In the genomic region with DNA sequence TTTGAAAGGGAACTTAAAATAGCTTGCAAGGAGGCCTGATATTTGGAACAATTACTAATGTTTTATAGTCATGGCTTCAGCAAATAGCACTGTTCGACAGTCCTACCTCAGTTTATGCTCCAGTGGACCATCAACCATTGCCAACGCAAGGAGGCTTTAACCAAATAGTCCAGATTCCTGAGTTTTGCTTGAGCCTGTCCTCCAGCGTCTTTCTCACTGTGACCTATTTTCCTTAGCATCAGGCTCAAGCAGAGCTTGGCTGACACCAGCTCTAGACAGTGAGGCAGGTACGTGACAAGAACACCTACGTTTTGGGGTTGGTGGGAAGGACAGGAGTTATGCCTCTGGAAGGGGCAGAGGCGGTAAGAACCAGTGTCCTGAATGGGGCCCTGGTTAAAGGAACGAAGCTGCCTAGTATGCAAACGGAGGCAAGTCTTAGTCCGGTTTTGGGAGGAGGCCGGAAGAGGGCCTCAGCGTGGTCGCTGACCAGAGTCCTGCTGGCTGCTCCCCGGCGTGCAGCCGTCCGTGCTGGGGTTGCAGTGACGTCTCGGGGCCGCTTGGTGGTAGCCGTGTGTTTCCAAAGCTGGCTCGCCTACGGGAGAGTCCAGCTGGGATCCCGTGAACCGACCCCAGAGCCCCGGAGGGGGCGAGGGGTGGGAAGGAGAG, we compare ENCODE assay signal across 1 cellular context.
TF ChIP-seq lines count a peak whose summit lies in the region.

No MANE protein-coding gene starts in this region.

TF ChIP-seq in GM23338, 12 proteins besides CTCF, POLR2A, EP300 and RAD21 (continued from another document):
- TF ChIP-seq, protein P1, sequence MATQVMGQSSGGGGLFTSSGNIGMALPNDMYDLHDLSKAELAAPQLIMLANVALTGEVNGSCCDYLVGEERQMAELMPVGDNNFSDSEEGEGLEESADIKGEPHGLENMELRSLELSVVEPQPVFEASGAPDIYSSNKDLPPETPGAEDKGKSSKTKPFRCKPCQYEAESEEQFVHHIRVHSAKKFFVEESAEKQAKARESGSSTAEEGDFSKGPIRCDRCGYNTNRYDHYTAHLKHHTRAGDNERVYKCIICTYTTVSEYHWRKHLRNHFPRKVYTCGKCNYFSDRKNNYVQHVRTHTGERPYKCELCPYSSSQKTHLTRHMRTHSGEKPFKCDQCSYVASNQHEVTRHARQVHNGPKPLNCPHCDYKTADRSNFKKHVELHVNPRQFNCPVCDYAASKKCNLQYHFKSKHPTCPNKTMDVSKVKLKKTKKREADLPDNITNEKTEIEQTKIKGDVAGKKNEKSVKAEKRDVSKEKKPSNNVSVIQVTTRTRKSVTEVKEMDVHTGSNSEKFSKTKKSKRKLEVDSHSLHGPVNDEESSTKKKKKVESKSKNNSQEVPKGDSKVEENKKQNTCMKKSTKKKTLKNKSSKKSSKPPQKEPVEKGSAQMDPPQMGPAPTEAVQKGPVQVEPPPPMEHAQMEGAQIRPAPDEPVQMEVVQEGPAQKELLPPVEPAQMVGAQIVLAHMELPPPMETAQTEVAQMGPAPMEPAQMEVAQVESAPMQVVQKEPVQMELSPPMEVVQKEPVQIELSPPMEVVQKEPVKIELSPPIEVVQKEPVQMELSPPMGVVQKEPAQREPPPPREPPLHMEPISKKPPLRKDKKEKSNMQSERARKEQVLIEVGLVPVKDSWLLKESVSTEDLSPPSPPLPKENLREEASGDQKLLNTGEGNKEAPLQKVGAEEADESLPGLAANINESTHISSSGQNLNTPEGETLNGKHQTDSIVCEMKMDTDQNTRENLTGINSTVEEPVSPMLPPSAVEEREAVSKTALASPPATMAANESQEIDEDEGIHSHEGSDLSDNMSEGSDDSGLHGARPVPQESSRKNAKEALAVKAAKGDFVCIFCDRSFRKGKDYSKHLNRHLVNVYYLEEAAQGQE (IDR thresholded peaks at IDR 0.05; ENCODE audit: unreplicated experiment): peak; percentile 72
- peak; percentile 73 for TF ChIP-seq CREB1 (CRISPR knock-in tag; IDR thresholded peaks at IDR 0.05; ENCODE audit: low read depth)
TF ChIP-seq in GM23338: peak in this region for 2.
